In the genomic region with DNA sequence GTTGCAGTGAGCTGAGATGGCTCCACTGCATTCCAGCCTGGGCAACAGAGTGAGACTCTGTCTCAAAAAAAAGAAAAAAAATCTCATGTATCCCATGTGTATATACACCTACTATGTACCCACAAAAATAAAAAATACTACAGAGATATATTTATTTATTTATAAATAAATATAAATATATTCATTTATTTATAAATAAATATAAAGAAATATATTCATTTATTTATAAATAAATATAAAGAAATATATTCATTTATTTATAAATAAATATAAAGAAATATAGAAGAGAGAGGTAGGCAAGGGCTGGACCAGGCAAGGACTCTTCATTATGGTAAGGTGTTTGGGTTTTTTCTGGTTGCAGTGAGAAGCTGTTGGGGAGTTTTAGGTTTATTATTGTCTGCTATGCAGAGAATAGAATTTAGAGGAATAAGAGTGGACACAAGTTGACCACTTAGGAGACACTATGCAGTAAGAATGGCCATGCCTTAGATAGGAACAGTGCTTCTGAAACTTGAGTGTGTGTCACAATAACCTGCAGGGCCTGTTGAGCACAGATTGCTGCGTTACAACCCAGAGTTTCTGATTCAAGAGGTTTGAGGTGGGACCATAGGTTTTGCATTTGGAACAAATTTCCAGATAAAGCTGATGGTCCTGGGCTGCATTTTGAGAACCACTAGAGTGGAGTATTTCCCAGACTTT, we compare ENCODE assay signal across 17 cellular contexts.
A peak's percentile ranks its signal among the peaks of the same experiment; 100 is the strongest.
DNase-seq lines count a peak whose midpoint lies in the region; ATAC-seq, FAIRE-seq and TF ChIP-seq lines count a peak whose summit lies in the region.
"Had no signal": no experiment of that assay in that cellular context is flagged by ENCODE, and none has a peak within 500 bp of the region (broad histone marks: within the 10 kb centered on the region; RNA-seq: fewer than 3 reads in every experiment).

No MANE protein-coding gene starts in this region.

- CTCF ChIA-PET in WTC11 (lab: Charles Lee): no interaction called here

- no peak overlapping the region for H3K9ac ChIP-seq in kidney (ENCODE audit: low read length in 2 of 2)
- H3K9ac ChIP-seq: BLaER1, GM23248 had no signal

- ATAC-seq in WTC11 (no peak), upper lobe of right lung (peak; percentile 68), heart left ventricle (no peak)

- no peaks in the 10 kb centered on the region for H3K27me3 Mint-ChIP-seq in WTC11 (ENCODE audit: low read depth)

- POLR2A ChIA-PET in WTC11 (lab: Charles Lee): no interaction called here

- TF ChIP-seq CTCF in WTC11 (IDR thresholded peaks at IDR 0.05): no peak
- no peak for TF ChIP-seq CTCF in kidney (IDR thresholded peaks at IDR 0.05; ENCODE audit: borderline replicate concordance, extremely low read depth, insufficient read depth)
- no peak for TF ChIP-seq CTCF in upper lobe of right lung (IDR thresholded peaks at IDR 0.05)
- TF ChIP-seq CTCF in heart left ventricle (IDR thresholded peaks at IDR 0.05): no peak
- TF ChIP-seq CTCF in ascending aorta (IDR thresholded peaks at IDR 0.05): no peak

- no peaks in the 10 kb centered on the region for H3K4me1 ChIP-seq in kidney (ENCODE audit: control insufficient read depth in 1 of 2, insufficient read depth in 1 of 2, low read depth in 1 of 2, low read length in 2 of 2)
- no peaks in the 10 kb centered on the region for H3K4me1 ChIP-seq in upper lobe of right lung
- peaks cover 0 to 6% (median 0%) of the 10 kb centered on the region in 12 donors for H3K4me1 ChIP-seq in heart left ventricle
- H3K4me1 ChIP-seq in ascending aorta: no peaks in the 10 kb centered on the region
- H3K4me1 ChIP-seq: BLaER1, HAP-1 had no signal

- no peak for DNase-seq in WTC11 (ENCODE audit: low spot score)
- no peak for DNase-seq in kidney
- DNase-seq in upper lobe of right lung: no peak
- no peak for DNase-seq in heart left ventricle
- DNase-seq in ascending aorta (ENCODE audit: low spot score in 2 of 2): no peak
- DNase-seq in germinal center (ENCODE audit: low spot score): no peak
- DNase-seq: Calu3; CD4-positive, alpha-beta memory T cell; DMS79 treated with DMSO at 0.1 percent for 48 hours; GM23248 had no signal

- H3K4me3 ChIP-seq in kidney (ENCODE audit: low read length in 2 of 2) (no peak overlapping the region), upper lobe of right lung (no peak overlapping the region), heart left ventricle (no peak overlapping the region), ascending aorta (no peak overlapping the region)
- H3K4me3 ChIP-seq: BLaER1, GM23248, HAP-1 had no signal

- intact Hi-C loops in kidney (cut with DNase I): no loop called here
- intact Hi-C loops in upper lobe of right lung (cut with DNase I): no loop called here
- intact Hi-C loops in heart left ventricle (cut with DNase I): loop anchor here in 1 of 10 donors (5.0 kb wide), 1 partner anchor 253 kb away; the partner anchor contains the start of gene EYA4
- intact Hi-C loops in ascending aorta (cut with DNase I): no loop called here

- H3K27ac Mint-ChIP-seq in WTC11: no peak overlapping the region
- H3K27ac Mint-ChIP-seq: CD14-positive monocyte; CD4-positive, alpha-beta memory T cell had no signal

- H3K4me1 Mint-ChIP-seq in WTC11: no peaks in the 10 kb centered on the region
- H3K4me1 Mint-ChIP-seq: CD14-positive monocyte; CD4-positive, alpha-beta memory T cell had no signal

- peaks cover 18% of the 10 kb centered on the region for H3K9me3 Mint-ChIP-seq in WTC11

- H3K36me3 ChIP-seq in kidney (ENCODE audit: control insufficient read depth in 1 of 2, insufficient read depth in 2 of 2, low read length in 2 of 2) (no peaks in the 10 kb centered on the region), upper lobe of right lung (no peaks in the 10 kb centered on the region), heart left ventricle (no peaks in the 10 kb centered on the region), ascending aorta (no peaks in the 10 kb centered on the region)
- H3K36me3 ChIP-seq: HAP-1 had no signal

- no peaks in the 10 kb centered on the region for H3K9me3 ChIP-seq in kidney (ENCODE audit: control insufficient read depth in 1 of 2, low read length in 2 of 2)
- H3K9me3 ChIP-seq in upper lobe of right lung: no peaks in the 10 kb centered on the region
- peaks cover 0 to 7% (median 0%) of the 10 kb centered on the region in 12 donors for H3K9me3 ChIP-seq in heart left ventricle
- no peaks in the 10 kb centered on the region for H3K9me3 ChIP-seq in ascending aorta
- H3K9me3 ChIP-seq: HAP-1 had no signal

- no peak for TF ChIP-seq POLR2A in heart left ventricle (IDR thresholded peaks at IDR 0.05)

- 78 to 100% (median 92%) methylated on average over 1 of the region's 1 CpG for WGBS in heart left ventricle, 4 donors

- no peak overlapping the region for H3K27ac ChIP-seq in kidney (ENCODE audit: low read depth in 2 of 2, low read length in 2 of 2)
- no peak overlapping the region for H3K27ac ChIP-seq in upper lobe of right lung
- no peak overlapping the region for H3K27ac ChIP-seq in heart left ventricle
- H3K27ac ChIP-seq in ascending aorta: no peak overlapping the region
- H3K27ac ChIP-seq: 22Rv1, BLaER1, GM23248 had no signal

- H3K27me3 ChIP-seq in upper lobe of right lung (no peaks in the 10 kb centered on the region), heart left ventricle (no peaks in the 10 kb centered on the region), ascending aorta (no peaks in the 10 kb centered on the region)
- H3K27me3 ChIP-seq: BLaER1 had no signal

- H3K36me3 Mint-ChIP-seq in WTC11: no peaks in the 10 kb centered on the region
- H3K36me3 Mint-ChIP-seq: CD14-positive monocyte; CD4-positive, alpha-beta memory T cell had no signal

- no peak overlapping the region for H3K4me3 Mint-ChIP-seq in WTC11
- H3K4me3 Mint-ChIP-seq: CD14-positive monocyte; CD4-positive, alpha-beta memory T cell had no signal

- FAIRE-seq in A204.1 (lab: Jason Lieb, UNC) (peak; percentile 96), kidney (lab: Jason Lieb, UNC) (peak; percentile 92)
- FAIRE-seq: GM12891, GM19239 had no signal

TF ChIP-seq in WTC11, 78 proteins besides CTCF, POLR2A, EP300 and RAD21:
- TF ChIP-seq HMGA2 (CRISPR knock-in tag; IDR thresholded peaks at IDR 0.05): peak; percentile 90; the same call in 1 of the 2 replicates
- TF ChIP-seq, protein P1, sequence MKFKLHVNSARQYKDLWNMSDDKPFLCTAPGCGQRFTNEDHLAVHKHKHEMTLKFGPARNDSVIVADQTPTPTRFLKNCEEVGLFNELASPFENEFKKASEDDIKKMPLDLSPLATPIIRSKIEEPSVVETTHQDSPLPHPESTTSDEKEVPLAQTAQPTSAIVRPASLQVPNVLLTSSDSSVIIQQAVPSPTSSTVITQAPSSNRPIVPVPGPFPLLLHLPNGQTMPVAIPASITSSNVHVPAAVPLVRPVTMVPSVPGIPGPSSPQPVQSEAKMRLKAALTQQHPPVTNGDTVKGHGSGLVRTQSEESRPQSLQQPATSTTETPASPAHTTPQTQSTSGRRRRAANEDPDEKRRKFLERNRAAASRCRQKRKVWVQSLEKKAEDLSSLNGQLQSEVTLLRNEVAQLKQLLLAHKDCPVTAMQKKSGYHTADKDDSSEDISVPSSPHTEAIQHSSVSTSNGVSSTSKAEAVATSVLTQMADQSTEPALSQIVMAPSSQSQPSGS (CRISPR knock-in tag; IDR thresholded peaks at IDR 0.05; ENCODE audit: borderline replicate concordance, low read depth): no peak
TF ChIP-seq in WTC11: peak in this region for 1.
